ENCODE assay signal across 23 cellular contexts in genomic region chr2:81196933-81197628, GRCh38.
"Had no signal": no experiment of that assay in that cellular context is flagged by ENCODE, and none has a peak within 500 bp of the region (broad histone marks: within the 10 kb centered on the region; RNA-seq: fewer than 3 reads in every experiment).

No MANE protein-coding gene starts in this region.

- DNase-seq: activated CD4-positive, alpha-beta T cell treated with anti-CD3 and anti-CD28 coated beads for 4 hours; activated CD4-positive, alpha-beta T cell treated with anti-CD3 and anti-CD28 coated beads, Interleukin-2, amount 50 U/mL, for 4 hours; activated CD8-positive, alpha-beta memory T cell treated with anti-CD3 and anti-CD28 coated beads, Interleukin-2, amount 10 ng/mL, durations not matched to agents 7 days and 5 days; activated CD8-positive, alpha-beta T cell treated with anti-CD3 and anti-CD28 coated beads, Interleukin-2, amount 10 ng/mL, durations not matched to agents 7 days and 5 days; activated gamma-delta T cell treated with Interleukin-2 at 50 U/mL for 16 hours; activated naive CD4-positive, alpha-beta T cell treated with anti-CD3 and anti-CD28 coated beads, Interleukin-2, amount 10 ng/mL, durations not matched to agents 7 days and 5 days; activated naive CD8-positive, alpha-beta T cell treated with anti-CD3 and anti-CD28 coated beads for 36 hours; activated T-cell treated with anti-CD3 and anti-CD28 coated beads, Interleukin-2, amount 50 U/mL, for 4 hours; caudate nucleus; MG63; NCI-H1105; NCI-H1436; NCI-H1694 treated with DMSO at 0.1 percent for 48 hours; NCI-H2029 treated with DMSO at 0.1 percent for 48 hours; NCI-H345; NCI-H510A treated with DMSO at 0.1 percent for 48 hours; NCI-H69; NK-92 treated with Interleukin-12 subunit alpha and Interleukin-12 subunit beta, amount 100 ng/mL, for 24 hours; OCI-M1; RPMI8226; SHP77 had no signal

- H3K27me3 ChIP-seq: MG63 had no signal

- H3K9me3 ChIP-seq: MG63 had no signal

- H3K36me3 ChIP-seq: MG63 had no signal

- H3K4me3 ChIP-seq: MG63 had no signal

- ATAC-seq: activated CD4-positive, CD25-positive, alpha-beta regulatory T cell treated with anti-CD3 and anti-CD28 coated beads, Interleukin-2, amount 50 U/mL, for 24 hours; activated CD8-positive, alpha-beta memory T cell treated with anti-CD3 and anti-CD28 coated beads, Interleukin-2, amount 10 ng/mL, durations not matched to agents 7 days and 5 days; activated CD8-positive, alpha-beta T cell treated with anti-CD3 and anti-CD28 coated beads, Interleukin-2, amount 10 ng/mL, durations not matched to agents 7 days and 5 days; activated T-cell treated with anti-CD3 and anti-CD28 coated beads, Interleukin-2, amount 50 U/mL, for 4 hours; Panc1 had no signal
